In the genomic region with DNA sequence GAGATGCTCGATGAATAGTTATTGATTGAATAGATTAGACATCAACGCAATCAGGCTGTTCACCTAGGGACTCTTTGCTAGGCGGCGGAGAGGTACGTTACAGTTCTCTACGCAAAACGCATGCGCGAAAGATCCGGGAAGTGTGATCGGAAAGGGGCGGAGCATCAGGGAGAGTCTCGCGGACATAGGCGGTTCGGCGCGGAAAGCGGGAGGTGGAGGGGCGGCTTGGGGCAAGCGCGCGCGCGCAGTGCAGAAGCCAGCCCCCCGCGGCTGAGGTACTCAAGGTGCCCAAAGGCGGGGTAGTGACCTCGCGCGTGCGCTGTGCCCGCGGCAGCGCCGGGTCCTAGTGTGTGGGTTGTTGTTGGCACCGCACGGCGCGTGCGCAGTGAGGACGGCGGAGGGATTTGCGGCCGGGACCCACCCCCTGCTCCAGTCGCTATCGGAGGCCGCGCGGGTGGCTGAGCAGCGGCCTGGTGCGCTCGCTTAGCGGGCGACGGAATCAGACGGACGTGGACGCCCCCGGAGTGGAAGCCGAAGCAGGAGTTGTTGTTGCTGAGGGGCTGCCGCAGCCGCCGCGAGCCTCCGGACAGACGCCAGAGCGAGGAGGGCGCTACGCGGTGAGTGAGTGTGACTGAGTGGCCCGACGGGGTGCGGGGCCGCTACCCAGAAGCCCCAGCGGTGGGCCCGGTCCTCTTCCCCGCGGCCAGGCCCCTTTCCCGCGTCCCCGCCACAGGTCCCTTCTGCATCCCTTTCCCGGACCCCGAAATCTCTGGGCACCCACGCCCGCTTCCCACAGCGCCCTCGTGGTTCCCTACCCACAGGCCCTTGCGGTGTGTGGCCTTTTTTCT, we compare ENCODE assay signal across 8 cellular contexts. TPM values are rescaled to one million over a fixed set of nuclear protein-coding genes. Genes with fewer than 3 reads are reported as not detected.
DNase-seq lines count a peak whose midpoint lies in the region; ATAC-seq, FAIRE-seq and TF ChIP-seq lines count a peak whose summit lies in the region.

A gene with protein sequence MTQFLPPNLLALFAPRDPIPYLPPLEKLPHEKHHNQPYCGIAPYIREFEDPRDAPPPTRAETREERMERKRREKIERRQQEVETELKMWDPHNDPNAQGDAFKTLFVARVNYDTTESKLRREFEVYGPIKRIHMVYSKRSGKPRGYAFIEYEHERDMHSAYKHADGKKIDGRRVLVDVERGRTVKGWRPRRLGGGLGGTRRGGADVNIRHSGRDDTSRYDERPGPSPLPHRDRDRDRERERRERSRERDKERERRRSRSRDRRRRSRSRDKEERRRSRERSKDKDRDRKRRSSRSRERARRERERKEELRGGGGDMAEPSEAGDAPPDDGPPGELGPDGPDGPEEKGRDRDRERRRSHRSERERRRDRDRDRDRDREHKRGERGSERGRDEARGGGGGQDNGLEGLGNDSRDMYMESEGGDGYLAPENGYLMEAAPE (plus strand): TSS at position 432 of the 848 bp plus-strand sequence. CDS start 964 bp downstream, outside the sequence.

- no peak for TF ChIP-seq RAD21 in A549 (conservative IDR thresholded peaks at IDR 0.05 in 1 of 2, IDR thresholded peaks at IDR 0.05 in 1 of 2)

- TF ChIP-seq EP300 in A549 (IDR thresholded peaks at IDR 0.05): no peak

- peak within 1 kb of the TSS; percentile 96 for H3K4me2 ChIP-seq in A549

- peak; percentile 97 for FAIRE-seq in A549 (lab: Jason Lieb, UNC)

- no peaks in the 10 kb centered on the region for H3K36me3 ChIP-seq in breast epithelium

- H3K9me3 ChIP-seq in A549: no peaks in the 10 kb centered on the region
- H3K9me3 ChIP-seq in breast epithelium: no peaks in the 10 kb centered on the region
- H3K9me3 ChIP-seq in iPS-18c (ENCODE audit: control insufficient read depth, insufficient read depth, low read length): no peaks in the 10 kb centered on the region

- H3K4me1 ChIP-seq in A549 (peaks cover 20% of the 10 kb centered on the region), breast epithelium (peaks cover 7 to 9% of the 10 kb centered on the region in 2 donors)

- CTCF ChIA-PET in A549 (lab: Yijun Ruan, JAX): interaction anchor here (0.7 to 3.9 kb wide), 5 partner anchors 10 to 123 kb away, joined by 3 to 58 read pairs (median 9); no protein-coding TSS in a partner anchor

- ATAC-seq in A549 (peak; percentile 94 to 95), GM18867 (IDR thresholded peaks at IDR 0.05; ENCODE audit: unreplicated experiment) (peak; percentile 91), HG03135 (IDR thresholded peaks at IDR 0.05; ENCODE audit: unreplicated experiment) (peak; percentile 88)

- no peaks in the 10 kb centered on the region for H3K27me3 ChIP-seq in breast epithelium

- H3K27ac ChIP-seq in A549 (peak within 1 kb of the TSS; percentile 88 to 91), VCaP (peak within 1 kb of the TSS; percentile 94), breast epithelium (peak within 1 kb of the TSS; percentile 89 to 93), skin epidermis (peak within 1 kb of the TSS; percentile 49 to 99 (median 93))

- TF ChIP-seq POLR2A in A549 (IDR thresholded peaks at IDR 0.05; ENCODE audit: low read length): peak; percentile 94
- peak; percentile 96 for TF ChIP-seq POLR2A in breast epithelium (IDR thresholded peaks at IDR 0.05)

- H3K4me3 ChIP-seq in A549 (peak within 1 kb of the TSS; percentile 73), breast epithelium (peak within 1 kb of the TSS; percentile 86 to 94 (median 88)), iPS-18c (ENCODE audit: insufficient read depth, low read depth, low read length) (peak within 1 kb of the TSS; percentile 95), skin epidermis (peak within 1 kb of the TSS; percentile 71 to 91 (median 82))

- intact Hi-C loops in breast epithelium (cut with DNase I; ENCODE audit: low total_unique reads): no loop called here

- 2% methylated on average over 58 of the region's 89 CpGs for WGBS in A549 (ENCODE audit: missing lambda C conversion rate)

- DNase-seq in A549 (ENCODE audit: low read depth in 1 of 2, low spot score in 1 of 2) (peak; percentile 100), NCI-H2196 treated with DMSO at 0.1 percent for 48 hours (lab: John Stamatoyannopoulos, UW; ENCODE audit: unreplicated experiment) (peak; percentile 99), breast epithelium (ENCODE audit: low spot score in 2 of 2) (peak; percentile 98 to 99)

- POLR2A ChIA-PET in A549 (lab: Yijun Ruan, JAX): no interaction called here

- TF ChIP-seq CTCF in A549 (IDR thresholded peaks at IDR 0.05) (no peak), VCaP (conservative IDR thresholded peaks at IDR 0.05) (no peak), breast epithelium (IDR thresholded peaks at IDR 0.05) (peak in 1 of 3 donors; percentile 15)

TF ChIP-seq in A549, 52 proteins besides CTCF, POLR2A, EP300 and RAD21 (continues in another document):
- TF ChIP-seq, protein P1, sequence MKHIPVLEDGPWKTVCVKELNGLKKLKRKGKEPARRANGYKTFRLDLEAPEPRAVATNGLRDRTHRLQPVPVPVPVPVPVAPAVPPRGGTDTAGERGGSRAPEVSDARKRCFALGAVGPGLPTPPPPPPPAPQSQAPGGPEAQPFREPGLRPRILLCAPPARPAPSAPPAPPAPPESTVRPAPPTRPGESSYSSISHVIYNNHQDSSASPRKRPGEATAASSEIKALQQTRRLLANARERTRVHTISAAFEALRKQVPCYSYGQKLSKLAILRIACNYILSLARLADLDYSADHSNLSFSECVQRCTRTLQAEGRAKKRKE (CRISPR knock-in tag; IDR thresholded peaks at IDR 0.05; ENCODE audit: low read depth): peak; percentile 47; the same call in 1 of the 2 replicates
- TF ChIP-seq FOXS1 (CRISPR knock-in tag; IDR thresholded peaks at IDR 0.05): no peak
- no peak for TF ChIP-seq POLR2AphosphoS2 (conservative IDR thresholded peaks at IDR 0.05; ENCODE audit: low read length)
- TF ChIP-seq FOSB (CRISPR knock-in tag; IDR thresholded peaks at IDR 0.05): no peak
- no peak for TF ChIP-seq ESRRA (IDR thresholded peaks at IDR 0.05; ENCODE audit: borderline replicate concordance, low read length)
- TF ChIP-seq PHF8 (IDR thresholded peaks at IDR 0.05; ENCODE audit: borderline replicate concordance, low read depth): peak; percentile 99
- TF ChIP-seq, protein P2, sequence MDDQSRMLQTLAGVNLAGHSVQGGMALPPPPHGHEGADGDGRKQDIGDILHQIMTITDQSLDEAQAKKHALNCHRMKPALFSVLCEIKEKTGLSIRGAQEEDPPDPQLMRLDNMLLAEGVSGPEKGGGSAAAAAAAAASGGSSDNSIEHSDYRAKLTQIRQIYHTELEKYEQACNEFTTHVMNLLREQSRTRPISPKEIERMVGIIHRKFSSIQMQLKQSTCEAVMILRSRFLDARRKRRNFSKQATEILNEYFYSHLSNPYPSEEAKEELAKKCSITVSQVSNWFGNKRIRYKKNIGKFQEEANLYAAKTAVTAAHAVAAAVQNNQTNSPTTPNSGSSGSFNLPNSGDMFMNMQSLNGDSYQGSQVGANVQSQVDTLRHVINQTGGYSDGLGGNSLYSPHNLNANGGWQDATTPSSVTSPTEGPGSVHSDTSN (IDR thresholded peaks at IDR 0.05): peak; percentile 92
- no peak for TF ChIP-seq ZFP36 (IDR thresholded peaks at IDR 0.05; ENCODE audit: borderline replicate concordance, partially characterized antibody)
- TF ChIP-seq FOSL2 (IDR thresholded peaks at IDR 0.05): no peak
- TF ChIP-seq FOSL2 (CRISPR knock-in tag; IDR thresholded peaks at IDR 0.05): peak; percentile 36; the same call in 1 of the 2 replicates
- no peak for TF ChIP-seq MAFK (IDR thresholded peaks at IDR 0.05; ENCODE audit: partially characterized antibody)
- TF ChIP-seq TP53 (CRISPR knock-in tag; IDR thresholded peaks at IDR 0.05): peak; percentile 92
- no peak for TF ChIP-seq HEYL (CRISPR knock-in tag; IDR thresholded peaks at IDR 0.05)
- no peak for TF ChIP-seq NR3C1 (IDR thresholded peaks at IDR 0.05)
- no peak for TF ChIP-seq RFX5 (IDR thresholded peaks at IDR 0.05)
- peak; percentile 44; the same call in 1 of the 2 replicates for TF ChIP-seq GATA3 (IDR thresholded peaks at IDR 0.05; ENCODE audit: borderline replicate concordance)
- TF ChIP-seq KDM1A (IDR thresholded peaks at IDR 0.05; ENCODE audit: low read depth): no peak
- TF ChIP-seq SREBF2 (IDR thresholded peaks at IDR 0.05): no peak
- TF ChIP-seq KDM5A (IDR thresholded peaks at IDR 0.05): no peak
- TF ChIP-seq RCOR1 (IDR thresholded peaks at IDR 0.05; ENCODE audit: low read depth, low read length): no peak
- TF ChIP-seq, protein P3, sequence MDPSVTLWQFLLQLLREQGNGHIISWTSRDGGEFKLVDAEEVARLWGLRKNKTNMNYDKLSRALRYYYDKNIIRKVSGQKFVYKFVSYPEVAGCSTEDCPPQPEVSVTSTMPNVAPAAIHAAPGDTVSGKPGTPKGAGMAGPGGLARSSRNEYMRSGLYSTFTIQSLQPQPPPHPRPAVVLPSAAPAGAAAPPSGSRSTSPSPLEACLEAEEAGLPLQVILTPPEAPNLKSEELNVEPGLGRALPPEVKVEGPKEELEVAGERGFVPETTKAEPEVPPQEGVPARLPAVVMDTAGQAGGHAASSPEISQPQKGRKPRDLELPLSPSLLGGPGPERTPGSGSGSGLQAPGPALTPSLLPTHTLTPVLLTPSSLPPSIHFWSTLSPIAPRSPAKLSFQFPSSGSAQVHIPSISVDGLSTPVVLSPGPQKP (IDR thresholded peaks at IDR 0.05; ENCODE audit: low read depth, low read length): no peak
- TF ChIP-seq JUN (IDR thresholded peaks at IDR 0.05): peak; percentile 95 to 98
- TF ChIP-seq, protein P4, sequence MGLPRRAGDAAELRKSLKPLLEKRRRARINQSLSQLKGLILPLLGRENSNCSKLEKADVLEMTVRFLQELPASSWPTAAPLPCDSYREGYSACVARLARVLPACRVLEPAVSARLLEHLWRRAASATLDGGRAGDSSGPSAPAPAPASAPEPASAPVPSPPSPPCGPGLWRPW (IDR thresholded peaks at IDR 0.05): no peak
- TF ChIP-seq RNF2 (IDR thresholded peaks at IDR 0.05; ENCODE audit: borderline replicate concordance, low read depth): no peak
- no peak for TF ChIP-seq EHF (CRISPR knock-in tag; IDR thresholded peaks at IDR 0.05)
- TF ChIP-seq CHD2 (IDR thresholded peaks at IDR 0.05; ENCODE audit: low read length, partially characterized antibody): peak; percentile 88
- no peak for TF ChIP-seq CHD4 (IDR thresholded peaks at IDR 0.05; ENCODE audit: borderline replicate concordance)
- TF ChIP-seq CBX2 (IDR thresholded peaks at IDR 0.05; ENCODE audit: borderline replicate concordance, low read depth): no peak
- TF ChIP-seq HOXB5 (CRISPR knock-in tag; IDR thresholded peaks at IDR 0.05): no peak

RNA-seq across cellular contexts. Expression of the gene that starts here (rescaled TPM):
- polyA plus RNA-seq in A549 (2011; rRNA removed) (214 and 220 TPM in 2 replicates), A549 (2017; fragmentation: RNase III; extraction: RNeasy Plus Mini Kit Qiagen cat#74134 plus additional on column Dnase treatment) (338 to 350 TPM (median 342 TPM) in 3 replicates)
- 597 and 680 TPM in 2 replicates for polyA plus RNA-seq in A549 (2012; cell fraction: cytosol; rRNA removed)
- 1,091 and 1,335 TPM in 2 replicates for polyA plus RNA-seq in A549 (2012; cell fraction: nucleus; rRNA removed)
- polyA minus RNA-seq in A549 (2011; rRNA and poly(A)+ RNA removed): 126 and 131 TPM in 2 replicates
- total RNA-seq in breast epithelium: 100 to 1,000 TPM; 222 to 444 (median 316) TPM

Comparison
In these comparisons a context has a peak if more than half of its experiments do, and no peak if none do; other contexts are left out.
1. Peak in every context shown above with its lines: DNase-seq, ATAC-seq, H3K4me3 ChIP-seq and H3K27ac ChIP-seq.